Comparison of ENCODE assay signal across 10 cellular contexts in genomic region chr7:154741131-154741530, GRCh38.
"Had no signal": no experiment of that assay in that cellular context is flagged by ENCODE, and none has a peak within 500 bp of the region (broad histone marks: within the 10 kb centered on the region; RNA-seq: fewer than 3 reads in every experiment).

No MANE protein-coding gene starts in this region.

- H3K4me3 Mint-ChIP-seq: GM23338, H9, HFFc6 had no signal

- H3K4me1 ChIP-seq: HAP-1 had no signal

- H3K9ac ChIP-seq: GM23248 had no signal

- H3K36me3 ChIP-seq: HAP-1 had no signal

- H3K4me3 ChIP-seq: GM23248, GM23338, HAP-1 had no signal

- H2AFZ ChIP-seq: GM23248, GM23338 had no signal

- H3K27ac ChIP-seq: GM23248 had no signal

- H3K9me3 Mint-ChIP-seq: GM23338, H9 had no signal

- ATAC-seq: GM23338, HCT116 had no signal

- FAIRE-seq: H54 had no signal

- H3K4me2 ChIP-seq: GM23338 had no signal

- H3K9me3 ChIP-seq: HAP-1 had no signal

- DNase-seq: GM23248, GOT3, H7, H9, HCEC 1CT, HFFc6 had no signal

- H3K27ac Mint-ChIP-seq: GM23338, H9, HFFc6 had no signal
